ENCODE assay signal across 1 cellular context in the genomic region with DNA sequence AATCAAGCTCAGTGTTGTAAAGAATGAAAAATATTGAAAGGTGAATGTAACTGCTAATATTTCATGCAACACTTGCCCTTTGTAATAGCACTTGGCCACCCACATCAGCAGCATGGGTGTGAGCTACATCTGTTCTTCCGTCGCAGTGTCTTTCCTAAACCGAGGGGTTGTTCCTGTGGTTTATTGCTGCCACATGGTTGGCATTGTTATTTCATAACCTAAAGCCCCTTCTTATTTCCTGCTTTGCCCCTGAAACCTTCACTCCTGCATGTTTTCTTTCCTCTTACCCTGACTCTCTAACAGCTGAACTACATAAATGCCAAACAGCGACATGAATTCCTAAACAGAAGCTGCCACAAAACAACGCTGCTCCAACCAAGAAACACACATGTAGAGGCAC.
TF ChIP-seq lines count a peak whose summit lies in the region.

No MANE protein-coding gene starts in this region.

TF ChIP-seq in H1, 55 proteins besides CTCF, POLR2A, EP300 and RAD21:
- TF ChIP-seq CHD7 (IDR thresholded peaks at IDR 0.05; ENCODE audit: insufficient replicate concordance, low read length) (no peak), RBBP5 (IDR thresholded peaks at IDR 0.05; ENCODE audit: borderline replicate concordance, low read depth, low read length) (no peak), JUN (IDR thresholded peaks at IDR 0.05; ENCODE audit: low read depth, low read length) (no peak), CHD2 (IDR thresholded peaks at IDR 0.05; ENCODE audit: low read length) (no peak), JUND (IDR thresholded peaks at IDR 0.05; ENCODE audit: low read length) (no peak), TCF12 (IDR thresholded peaks at IDR 0.05; ENCODE audit: low read depth, low read length) (no peak)
